Comparison of ENCODE assay signal across 8 cellular contexts in the genomic region with DNA sequence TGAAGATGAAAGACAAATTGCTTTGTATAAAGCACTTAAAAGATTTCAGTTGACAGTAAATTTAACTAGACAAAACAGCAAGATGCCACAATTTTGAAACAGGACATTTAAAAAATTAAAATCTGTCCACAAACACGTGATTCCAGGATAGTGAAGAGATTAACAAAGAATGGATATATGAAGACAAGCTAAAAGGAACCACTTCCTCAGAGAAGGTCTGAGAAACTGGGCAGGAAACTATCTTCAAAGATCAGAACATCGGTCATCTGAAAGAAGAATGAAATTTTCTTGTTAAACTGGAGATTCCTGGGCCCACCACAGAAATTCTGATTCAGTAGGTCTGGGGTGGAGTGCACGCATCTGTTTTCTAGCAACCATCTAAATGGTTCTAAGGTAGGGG. TPM values are rescaled to one million over a fixed set of nuclear protein-coding genes. Genes with fewer than 3 reads are reported as not detected.
A peak's percentile ranks its signal among the peaks of the same experiment; 100 is the strongest.
DNase-seq lines count a peak whose midpoint lies in the region; ATAC-seq, FAIRE-seq and TF ChIP-seq lines count a peak whose summit lies in the region.

No MANE protein-coding gene starts in this region.

- no peaks in the 10 kb centered on the region for H3K9me3 ChIP-seq in liver (ENCODE audit: control insufficient read depth in 4 of 4, low read length in 3 of 4)

- TF ChIP-seq CTCF in GM23338 (conservative IDR thresholded peaks at IDR 0.05; ENCODE audit: low read depth in 2 of 2) (no peak), liver (IDR thresholded peaks at IDR 0.05; ENCODE audit: low read depth, low read length, missing input control) (no peak)

- peak overlapping the region; percentile 99 for H3K4me3 ChIP-seq in ACC112 (ENCODE audit: low read depth, low read length)
- peak overlapping the region; percentile 84 for H3K4me3 ChIP-seq in GM23338
- peak overlapping the region in 2 of 3 donors; percentile 86 to 94 for H3K4me3 ChIP-seq in liver (ENCODE audit: low read depth in 1 of 3, low read length in 3 of 3)

- H3K4me1 Mint-ChIP-seq in GM23338, result peaks cover 12% of the 10 kb centered on the region
- H3K4me1 Mint-ChIP-seq in activated T-helper 2 cell treated with anti-CD3 and anti-CD28 coated beads, Interferon-gamma antibody, Interleukin-2, Interleukin-4, amounts not matched to agents 10 μg/mL and 5 μg/mL and 100 μg/mL, durations not matched to agents 14 hours and 24 hours and 36 hours (ENCODE audit: low read depth), result peaks cover 22% of the 10 kb centered on the region

- no peak for FAIRE-seq in GM12892 (lab: Jason Lieb, UNC)

- H3K79me2 ChIP-seq in ACC112 (ENCODE audit: control insufficient read depth, insufficient read depth, low read length, unreplicated experiment) (peaks cover 54% of the 10 kb centered on the region), GM23338 (replicated peaks; ENCODE audit: insufficient read depth) (peaks cover 45% of the 10 kb centered on the region)

- no peak overlapping the region for H3K27ac Mint-ChIP-seq in GM23338
- peak overlapping the region; percentile 96 for H3K27ac Mint-ChIP-seq in activated T-helper 2 cell treated with anti-CD3 and anti-CD28 coated beads, Interferon-gamma antibody, Interleukin-2, Interleukin-4, amounts not matched to agents 10 μg/mL and 5 μg/mL and 100 μg/mL, durations not matched to agents 14 hours and 24 hours and 36 hours

- H3K27me3 ChIP-seq in ACC112 (ENCODE audit: insufficient read depth, low read length) (no peaks in the 10 kb centered on the region), GM23338 (ENCODE audit: insufficient read depth) (no peaks in the 10 kb centered on the region), liver (ENCODE audit: control insufficient read depth in 4 of 4, insufficient read depth in 4 of 4, low read length in 3 of 4) (no peaks in the 10 kb centered on the region)

- H2AFZ ChIP-seq in ACC112 (ENCODE audit: low read length, unreplicated experiment), result peak overlapping the region; percentile 33
- H2AFZ ChIP-seq in GM23338, result no peak overlapping the region

- WGBS in liver, result 81% methylated on average over 3 of the region's 3 CpGs

- TF ChIP-seq POLR2A in GM12892 (IDR thresholded peaks at IDR 0.05; ENCODE audit: low read depth, low read length), result no peak

- DNase-seq in GM23338 (ENCODE audit: low spot score), result no peak
- no peak for DNase-seq in activated T-helper 2 cell treated with anti-CD3 and anti-CD28 coated beads, Interferon-gamma antibody, Interleukin-2, Interleukin-4, amounts not matched to agents 10 μg/mL and 5 μg/mL and 100 μg/mL, durations not matched to agents 14 hours and 24 hours and 36 hours (ENCODE audit: low spot score)
- no peak for DNase-seq in MV-4-11 (lab: John Stamatoyannopoulos, UW)
- DNase-seq in GM12892 (ENCODE audit: insufficient read length), result no peak
- no peak for DNase-seq in UCSD-AML1 (lab: John Stamatoyannopoulos, UW; ENCODE audit: unreplicated experiment)

- H3K4me3 Mint-ChIP-seq in GM23338, result peak overlapping the region; percentile 79
- peak overlapping the region; percentile 93 for H3K4me3 Mint-ChIP-seq in activated T-helper 2 cell treated with anti-CD3 and anti-CD28 coated beads, Interferon-gamma antibody, Interleukin-2, Interleukin-4, amounts not matched to agents 10 μg/mL and 5 μg/mL and 100 μg/mL, durations not matched to agents 14 hours and 24 hours and 36 hours (ENCODE audit: low read depth)

- ATAC-seq in GM23338 (no peak), GM21447 (IDR thresholded peaks at IDR 0.05; ENCODE audit: unreplicated experiment) (no peak)

- H3K36me3 Mint-ChIP-seq in GM23338 (ENCODE audit: low read depth), result peaks cover 18% of the 10 kb centered on the region
- H3K36me3 Mint-ChIP-seq in activated T-helper 2 cell treated with anti-CD3 and anti-CD28 coated beads, Interferon-gamma antibody, Interleukin-2, Interleukin-4, amounts not matched to agents 10 μg/mL and 5 μg/mL and 100 μg/mL, durations not matched to agents 14 hours and 24 hours and 36 hours (ENCODE audit: low read depth), result peaks cover 36% of the 10 kb centered on the region

- peaks cover 11% of the 10 kb centered on the region for H3K4me1 ChIP-seq in ACC112 (ENCODE audit: control insufficient read depth, insufficient read depth, low read length, unreplicated experiment)
- peaks cover 8% of the 10 kb centered on the region for H3K4me1 ChIP-seq in GM23338 (ENCODE audit: insufficient read depth)
- H3K4me1 ChIP-seq in liver (ENCODE audit: control insufficient read depth in 4 of 4, insufficient read depth in 4 of 4, low read length in 3 of 4), result peaks cover 3 to 29% (median 14%) of the 10 kb centered on the region in 4 donors

- H3K9me2 ChIP-seq in GM23338 (ENCODE audit: insufficient read depth), result no peaks in the 10 kb centered on the region

- H3K4me2 ChIP-seq in GM23338, result peak overlapping the region; percentile 92

- H3F3A ChIP-seq in GM23338 (replicated peaks; ENCODE audit: low read depth), result no peaks in the 10 kb centered on the region

- intact Hi-C loops in activated T-helper 2 cell treated with anti-CD3 and anti-CD28 coated beads, Interferon-gamma antibody, Interleukin-2, Interleukin-4, amounts not matched to agents 10 μg/mL and 5 μg/mL and 100 μg/mL, durations not matched to agents 14 hours and 24 hours and 36 hours (cut with micrococcal nuclease), result loop anchor here (5.0 kb wide), 2 partner anchors 65 to 740 kb away; partner anchors contain the start of gene DCTD

- H3K27ac ChIP-seq in ACC112 (ENCODE audit: low read depth, low read length), result no peak overlapping the region
- no peak overlapping the region for H3K27ac ChIP-seq in GM23338 (ENCODE audit: low read depth)
- H3K27ac ChIP-seq in liver (ENCODE audit: low read depth in 1 of 2, low read length in 2 of 2), result no peak overlapping the region

- H3K27me3 Mint-ChIP-seq in GM23338 (ENCODE audit: insufficient read depth, low read depth, poor library complexity), result no peaks in the 10 kb centered on the region
- H3K27me3 Mint-ChIP-seq in activated T-helper 2 cell treated with anti-CD3 and anti-CD28 coated beads, Interferon-gamma antibody, Interleukin-2, Interleukin-4, amounts not matched to agents 10 μg/mL and 5 μg/mL and 100 μg/mL, durations not matched to agents 14 hours and 24 hours and 36 hours (ENCODE audit: low read depth), result no peaks in the 10 kb centered on the region

- no peak overlapping the region for H3K9ac ChIP-seq in liver (ENCODE audit: low read depth in 1 of 2, low read length in 2 of 2)

- TF ChIP-seq RAD21 in liver (IDR thresholded peaks at IDR 0.05), result no peak

- H4K20me1 ChIP-seq in GM23338 (replicated peaks; ENCODE audit: insufficient read depth), result no peaks in the 10 kb centered on the region; the same call in 1 of the 2 replicates

- peaks cover 11% of the 10 kb centered on the region; the same call in 1 of the 2 replicates for H3K36me3 ChIP-seq in ACC112 (ENCODE audit: insufficient read depth, low read length)
- peaks cover 4% of the 10 kb centered on the region for H3K36me3 ChIP-seq in GM23338 (ENCODE audit: insufficient read depth)
- H3K36me3 ChIP-seq in liver (ENCODE audit: control insufficient read depth in 4 of 4, insufficient read depth in 3 of 4, low read depth in 1 of 4, low read length in 3 of 4), result peaks cover 0 to 18% (median 5%) of the 10 kb centered on the region in 4 donors

- no peaks in the 10 kb centered on the region; the same call in 2 of the 3 replicates for H3K9me3 Mint-ChIP-seq in GM23338
- H3K9me3 Mint-ChIP-seq in activated T-helper 2 cell treated with anti-CD3 and anti-CD28 coated beads, Interferon-gamma antibody, Interleukin-2, Interleukin-4, amounts not matched to agents 10 μg/mL and 5 μg/mL and 100 μg/mL, durations not matched to agents 14 hours and 24 hours and 36 hours, result no peaks in the 10 kb centered on the region

TF ChIP-seq in GM23338, 12 proteins besides CTCF, POLR2A, EP300 and RAD21 (continues in another document):
- TF ChIP-seq CREB1 (CRISPR knock-in tag; IDR thresholded peaks at IDR 0.05; ENCODE audit: low read depth), result no peak

TF ChIP-seq in liver, 16 proteins besides CTCF, POLR2A, EP300 and RAD21:
- TF ChIP-seq RXRA (IDR thresholded peaks at IDR 0.05) (no peak), EGR1 (IDR thresholded peaks at IDR 0.05; ENCODE audit: low read depth in 2 of 2) (no peak)
- TF ChIP-seq, protein P1, sequence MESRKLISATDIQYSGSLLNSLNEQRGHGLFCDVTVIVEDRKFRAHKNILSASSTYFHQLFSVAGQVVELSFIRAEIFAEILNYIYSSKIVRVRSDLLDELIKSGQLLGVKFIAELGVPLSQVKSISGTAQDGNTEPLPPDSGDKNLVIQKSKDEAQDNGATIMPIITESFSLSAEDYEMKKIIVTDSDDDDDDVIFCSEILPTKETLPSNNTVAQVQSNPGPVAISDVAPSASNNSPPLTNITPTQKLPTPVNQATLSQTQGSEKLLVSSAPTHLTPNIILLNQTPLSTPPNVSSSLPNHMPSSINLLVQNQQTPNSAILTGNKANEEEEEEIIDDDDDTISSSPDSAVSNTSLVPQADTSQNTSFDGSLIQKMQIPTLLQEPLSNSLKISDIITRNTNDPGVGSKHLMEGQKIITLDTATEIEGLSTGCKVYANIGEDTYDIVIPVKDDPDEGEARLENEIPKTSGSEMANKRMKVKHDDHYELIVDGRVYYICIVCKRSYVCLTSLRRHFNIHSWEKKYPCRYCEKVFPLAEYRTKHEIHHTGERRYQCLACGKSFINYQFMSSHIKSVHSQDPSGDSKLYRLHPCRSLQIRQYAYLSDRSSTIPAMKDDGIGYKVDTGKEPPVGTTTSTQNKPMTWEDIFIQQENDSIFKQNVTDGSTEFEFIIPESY (IDR thresholded peaks at IDR 0.05), result no peak

RNA-seq across cellular contexts. Expression of gene RWDD4, which starts 1.4 kb away (rescaled TPM):
- 20.9 and 22.4 TPM in 2 replicates for total RNA-seq in GM23338 (2014; rRNA removed; shearing (Covaris generic))
- 28.9 and 29.8 TPM in 2 replicates for polyA plus RNA-seq in GM23338 (2016; fragmentation: Nextera tagmentation; extraction: Ambion mirVana)
- 26.3 and 27.6 TPM in 2 replicates for total RNA-seq in activated T-helper 2 cell treated with anti-CD3 and anti-CD28 coated beads, Interferon-gamma antibody, Interleukin-2, Interleukin-4, amounts not matched to agents 10 μg/mL and 5 μg/mL and 100 μg/mL, durations not matched to agents 14 hours and 24 hours and 36 hours
- 1 to 10 TPM; 8.0 to 9.8 TPM for total RNA-seq in liver
- 10 to 100 TPM in 1 of 2 donors, 1 to 10 TPM in 1; 6.5 to 17.9 TPM for polyA plus RNA-seq in liver
- polyA plus RNA-seq in GM12892 (2012; ENCODE audit: missing spikeins), result 19.4 TPM

RNA-seq across cellular contexts. Expression of gene TRAPPC11, which starts 1.5 kb away (rescaled TPM):
- 31.4 and 42.7 TPM in 2 replicates for total RNA-seq in GM23338 (2014; rRNA removed; shearing (Covaris generic))
- polyA plus RNA-seq in GM23338 (2016; fragmentation: Nextera tagmentation; extraction: Ambion mirVana), result 14.6 and 15.0 TPM in 2 replicates
- 28.1 and 32.0 TPM in 2 replicates for total RNA-seq in activated T-helper 2 cell treated with anti-CD3 and anti-CD28 coated beads, Interferon-gamma antibody, Interleukin-2, Interleukin-4, amounts not matched to agents 10 μg/mL and 5 μg/mL and 100 μg/mL, durations not matched to agents 14 hours and 24 hours and 36 hours
- 10 to 100 TPM; 19.7 to 27.9 TPM for total RNA-seq in liver
- 10 to 100 TPM in 1 of 2 donors, 1 to 10 TPM in 1; 7.6 to 10.0 TPM for polyA plus RNA-seq in liver
- 20.8 TPM for polyA plus RNA-seq in GM12892 (2012; ENCODE audit: missing spikeins)
